9 cellular contexts compared by ENCODE assay signal in genomic region chr16:68737046-68737729, GRCh38. TPM values are rescaled to one million over a fixed set of nuclear protein-coding genes. Genes with fewer than 3 reads are reported as not detected.
DNase-seq lines count a peak whose midpoint lies in the region; ATAC-seq and TF ChIP-seq lines count a peak whose summit lies in the region.
"Had no signal": no experiment of that assay in that cellular context is flagged by ENCODE, and none has a peak within 500 bp of the region (broad histone marks: within the 10 kb centered on the region; RNA-seq: fewer than 3 reads in every experiment).

Gene CDH1 (plus strand): TSS chr16:68737292. CDS start chr16:68737416, 124 bp downstream.

- H3K23ac ChIP-seq in mesendoderm (ENCODE audit: low read length): no peak within 1 kb of the TSS

- TF ChIP-seq RAD21 in HCT116 (IDR thresholded peaks at IDR 0.05; ENCODE audit: low read depth): 0 out of 2 replicates have a peak, but pooled peaks have one; percentile 5

- no peaks in the 10 kb centered on the region for H3K9me2 ChIP-seq in HCT116 (ENCODE audit: insufficient read depth)
- H3K9me2 ChIP-seq in MM.1S (replicated peaks; ENCODE audit: insufficient read depth, low read length): no peaks in the 10 kb centered on the region

- H3K36me3 ChIP-seq in HCT116 (ENCODE audit: control insufficient read depth in 1 of 2, insufficient read depth in 2 of 2, low read length in 2 of 2): peaks cover 0 to 3% of the 10 kb centered on the region in 2 experiments; a peak in 1 of 4 replicates
- no peaks in the 10 kb centered on the region for H3K36me3 ChIP-seq in OCI-LY3 (replicated peaks; ENCODE audit: low read depth, low read length)
- H3K36me3 ChIP-seq in mesendoderm (ENCODE audit: control insufficient read depth, insufficient read depth, low read length): no peaks in the 10 kb centered on the region
- no peaks in the 10 kb centered on the region for H3K36me3 ChIP-seq in thyroid gland
- H3K36me3 ChIP-seq in MM.1S (replicated peaks; ENCODE audit: insufficient read depth, low read length): no peaks in the 10 kb centered on the region

- H3K9ac ChIP-seq in HCT116 (ENCODE audit: low read length) (peak within 1 kb of the TSS; percentile 85), OCI-LY3 (ENCODE audit: low read length) (peak within 1 kb of the TSS; percentile 52), mesendoderm (ENCODE audit: low read length) (peak within 1 kb of the TSS; percentile 81), MM.1S (ENCODE audit: low read length) (no peak within 1 kb of the TSS)

- no TSS peak for BruUV-seq in HCT116 (replicated peaks; lab: Mats Ljungman, UMichigan)

- H3K4me3 Mint-ChIP-seq in chondrocyte (ENCODE audit: unreplicated experiment): peak within 1 kb of the TSS; percentile 60

- no peak for TF ChIP-seq CTCF in HCT116 (IDR thresholded peaks at IDR 0.05 in 2 of 3, conservative IDR thresholded peaks at IDR 0.05 in 1 of 3; ENCODE audit: borderline replicate concordance in 1 of 3, insufficient read depth in 1 of 3, low read depth in 2 of 3, low read length in 2 of 3)
- no peak for TF ChIP-seq CTCF in OCI-LY3 (IDR thresholded peaks at IDR 0.05; ENCODE audit: low read depth, low read length)
- no peak for TF ChIP-seq CTCF in chondrocyte (IDR thresholded peaks at IDR 0.05)
- TF ChIP-seq CTCF in thyroid gland (IDR thresholded peaks at IDR 0.05): no peak
- TF ChIP-seq CTCF in MM.1S (IDR thresholded peaks at IDR 0.05; ENCODE audit: low read length): no peak

- H3K9me3 ChIP-seq in HCT116 (ENCODE audit: control insufficient read depth in 1 of 2, insufficient read depth in 1 of 2, low read depth in 1 of 2, low read length in 2 of 2) (no peaks in the 10 kb centered on the region), OCI-LY3 (ENCODE audit: insufficient read depth, low read length) (no peaks in the 10 kb centered on the region), thyroid gland (no peaks in the 10 kb centered on the region), MM.1S (replicated peaks; ENCODE audit: insufficient read depth, low read length) (no peaks in the 10 kb centered on the region)

- peak within 1 kb of the TSS; percentile 96 for H3K4me2 ChIP-seq in HCT116 (ENCODE audit: low read length)
- H3K4me2 ChIP-seq in OCI-LY3 (ENCODE audit: low read length): peak within 1 kb of the TSS; percentile 63
- H3K4me2 ChIP-seq in mesendoderm (ENCODE audit: low read length): peak within 1 kb of the TSS; percentile 78
- H3K4me2 ChIP-seq in MM.1S (ENCODE audit: low read depth, low read length): no peak within 1 kb of the TSS

- intact Hi-C loops in HCT116 (cut with micrococcal nuclease): no loop called here
- intact Hi-C loops in thyroid gland (cut with DNase I): loop anchor here (5.0 kb wide), 1 partner anchor 55 kb away; no protein-coding TSS in a partner anchor

- H2BK5ac ChIP-seq in mesendoderm (ENCODE audit: low read length): no peak within 1 kb of the TSS

- ATAC-seq in HCT116: peak; percentile 89

- no peak within 1 kb of the TSS for H4K5ac ChIP-seq in mesendoderm (ENCODE audit: low read length)

- peak within 1 kb of the TSS; percentile 75 for H3K56ac ChIP-seq in mesendoderm (ENCODE audit: low read length)

- POLR2A ChIA-PET in HCT116 (lab: Charles Lee): interaction anchor here (0.6 to 1.3 kb wide), 10 partner anchors 9 to 989 kb away, joined by 3 to 6 read pairs (median 4); partner anchors contain the start of gene NQO1

- no peak for TF ChIP-seq POLR2A in HCT116 (IDR thresholded peaks at IDR 0.05; ENCODE audit: borderline replicate concordance, extremely low read depth, insufficient read depth, insufficient read length)
- TF ChIP-seq POLR2A in thyroid gland (IDR thresholded peaks at IDR 0.05): peak; percentile 97 to 100

- no peak within 1 kb of the TSS for H4K8ac ChIP-seq in mesendoderm (ENCODE audit: low read depth, low read length)

- no peak within 1 kb of the TSS for H3K27ac Mint-ChIP-seq in chondrocyte (ENCODE audit: unreplicated experiment)

- H4K20me1 ChIP-seq in HCT116 (ENCODE audit: insufficient read depth) (no peaks in the 10 kb centered on the region), OCI-LY3 (ENCODE audit: insufficient read depth, low read length) (no peaks in the 10 kb centered on the region), MM.1S (ENCODE audit: insufficient read depth, low read length) (no peaks in the 10 kb centered on the region)

- H2BK15ac ChIP-seq in mesendoderm (replicated peaks; ENCODE audit: low read depth): no peak within 1 kb of the TSS

- H3K79me2 ChIP-seq in HCT116 (ENCODE audit: insufficient read depth, low read length) (peaks cover 28% of the 10 kb centered on the region), OCI-LY3 (ENCODE audit: low read length) (no peaks in the 10 kb centered on the region), mesendoderm (ENCODE audit: control insufficient read depth, insufficient read depth, low read length) (peaks cover 9% of the 10 kb centered on the region), MM.1S (ENCODE audit: low read length) (no peaks in the 10 kb centered on the region)

- H3K27ac ChIP-seq in HCT116 (ENCODE audit: low read depth, low read length) (peak within 1 kb of the TSS; percentile 58), OCI-LY3 (ENCODE audit: low read length) (peak within 1 kb of the TSS; percentile 65), mesendoderm (ENCODE audit: low read depth, low read length) (no peak within 1 kb of the TSS), thyroid gland (peak within 1 kb of the TSS; percentile 92 to 98 (median 97)), MM.1S (ENCODE audit: low read length) (no peak within 1 kb of the TSS)
- H3K27ac ChIP-seq: HL-60 had no signal

- H3K27me3 ChIP-seq in HCT116 (ENCODE audit: insufficient read depth, low read length): no peaks in the 10 kb centered on the region
- no peaks in the 10 kb centered on the region for H3K27me3 ChIP-seq in OCI-LY3 (ENCODE audit: low read depth, low read length)
- no peaks in the 10 kb centered on the region for H3K27me3 ChIP-seq in mesendoderm (ENCODE audit: insufficient read depth, low read length, poor library complexity)
- no peaks in the 10 kb centered on the region for H3K27me3 ChIP-seq in thyroid gland
- H3K27me3 ChIP-seq in MM.1S (replicated peaks; ENCODE audit: insufficient read depth, low read length): no peaks in the 10 kb centered on the region; the same call in 1 of the 2 replicates

- no peaks in the 10 kb centered on the region for H3K36me3 Mint-ChIP-seq in chondrocyte (ENCODE audit: low read depth)

- DNase-seq in HCT116 (ENCODE audit: low read depth, low spot score): peak; percentile 73
- no peak for DNase-seq in chondrocyte (ENCODE audit: low spot score)
- DNase-seq in mesendoderm: peak; percentile 92
- peak; percentile 98 for DNase-seq in thyroid gland
- no peak for DNase-seq in MM.1S
- DNase-seq in NCI-H82 (lab: John Stamatoyannopoulos, UW): no peak
- DNase-seq in NCI-H446 (lab: John Stamatoyannopoulos, UW): no peak

- H3F3A ChIP-seq in MM.1S (ENCODE audit: insufficient read depth, low read length): no peaks in the 10 kb centered on the region

- H3K27me3 Mint-ChIP-seq in chondrocyte (ENCODE audit: low read depth): peaks cover 11% of the 10 kb centered on the region

- WGBS in mesendoderm (ENCODE audit: extremely low coverage, insufficient coverage, low lambda C conversion rate): no CpG with 5 or more reads among the region's 63 CpGs
- WGBS in thyroid gland, 2 donors: 1 to 3% methylated on average over 20 to 36 of the region's 63 CpGs

- H3K79me1 ChIP-seq in mesendoderm (ENCODE audit: low read length): no peaks in the 10 kb centered on the region

- H3K4me3 ChIP-seq in HCT116 (replicated peaks in 1 of 2; ENCODE audit: low read depth in 1 of 2, low read length in 2 of 2) (peak within 1 kb of the TSS; percentile 79 to 86), OCI-LY3 (ENCODE audit: low read length) (peak within 1 kb of the TSS; percentile 65), mesendoderm (ENCODE audit: low read length) (peak within 1 kb of the TSS; percentile 75), thyroid gland (replicated peaks in 1 of 3) (peak within 1 kb of the TSS; percentile 75 to 92 (median 86)), MM.1S (ENCODE audit: low read length) (no peak within 1 kb of the TSS)

- CTCF ChIA-PET in HCT116 (lab: Charles Lee): no interaction called here

- H3K18ac ChIP-seq in mesendoderm (ENCODE audit: low read length): peak within 1 kb of the TSS; percentile 41

- no peaks in the 10 kb centered on the region for H3K9me3 Mint-ChIP-seq in chondrocyte (ENCODE audit: low read depth)

- H2AK5ac ChIP-seq in mesendoderm (ENCODE audit: low read length): no peak within 1 kb of the TSS

- no peak within 1 kb of the TSS for H3K4ac ChIP-seq in mesendoderm (ENCODE audit: low read depth, low read length)

- H3K4me1 Mint-ChIP-seq in chondrocyte (ENCODE audit: low read depth): peaks cover 35% of the 10 kb centered on the region

- no peak within 1 kb of the TSS for H2BK120ac ChIP-seq in mesendoderm (ENCODE audit: low read depth, low read length)

- H3K4me1 ChIP-seq in HCT116 (ENCODE audit: control insufficient read depth in 1 of 2, insufficient read depth in 2 of 2, low read length in 2 of 2) (peaks cover 39 to 52% of the 10 kb centered on the region in 2 experiments), OCI-LY3 (ENCODE audit: low read length) (peaks cover 43% of the 10 kb centered on the region), mesendoderm (ENCODE audit: control insufficient read depth, low read depth, low read length) (peaks cover 4% of the 10 kb centered on the region), thyroid gland (peaks cover 33 to 46% of the 10 kb centered on the region in 2 donors), MM.1S (ENCODE audit: low read length) (no peaks in the 10 kb centered on the region)

- RAD21 ChIA-PET in HCT116 (lab: Charles Lee; ENCODE audit: low non-redundant PET in 1 of 2, low total read pairs in 2 of 2, uncharacterized antibody in 2 of 2, unreplicated experiment in 2 of 2): interaction anchor here in 1 of 2 experiments (0.7 to 1.8 kb wide), 2 partner anchors 30 to 327 kb away, joined by 3 to 4 read pairs; no protein-coding TSS in a partner anchor

- H2AFZ ChIP-seq in HCT116 (ENCODE audit: low read depth, low read length, poor library complexity, severe bottlenecking) (peak within 1 kb of the TSS; percentile 90), OCI-LY3 (ENCODE audit: low read depth, low read length) (peak within 1 kb of the TSS; percentile 28; the same call in 1 of the 2 replicates), MM.1S (ENCODE audit: low read length) (no peak within 1 kb of the TSS)

TF ChIP-seq in HCT116, 20 proteins besides CTCF, POLR2A, EP300 and RAD21 (continues in another document):
- TF ChIP-seq POLR2AphosphoS5 (IDR thresholded peaks at IDR 0.05; ENCODE audit: low read depth, low read length) (peak; percentile 99), CEBPB (IDR thresholded peaks at IDR 0.05; ENCODE audit: low read depth) (no peak), YY1 (IDR thresholded peaks at IDR 0.05; ENCODE audit: extremely low read depth, insufficient replicate concordance, low read depth, low read length) (peak; percentile 29), FOSL1 (IDR thresholded peaks at IDR 0.05; ENCODE audit: low read depth) (no peak), SP1 (IDR thresholded peaks at IDR 0.05; ENCODE audit: low read depth) (peak; percentile 66; the same call in 1 of the 2 replicates)

RNA-seq across cellular contexts. Expression of gene CDH1, which starts in this region (rescaled TPM):
- total RNA-seq in HCT116 (2021; ENCODE audit: unreplicated experiment) (73.2 TPM), chondrocyte (0.35 to 0.38 TPM in 2 of 3 replicates, not detected in the other), thyroid gland (100 to 1,000 TPM; 177 to 287 (median 279) TPM)
- 74.6 and 136 TPM in 2 replicates for polyA plus RNA-seq in HCT116 (2012)
- polyA plus RNA-seq in mesendoderm (2013, experiment 1 of 2): 107 TPM
- polyA plus RNA-seq in mesendoderm (2013, experiment 2 of 2): 108 TPM

Comparison
In these comparisons a context has a peak if more than half of its experiments do, and no peak if none do; other contexts are left out.
1. RNA of gene CDH1 (total RNA-seq): 177 to 287 TPM in thyroid gland and 73.2 TPM in HCT116 (single experiment); 0.35 to 0.38 TPM in chondrocyte; every median in the first group is over 10 times any median in the second.
2. DNase-seq: peak in HCT116 (single experiment), mesendoderm (single experiment) and thyroid gland (2 of 2); none in chondrocyte (single experiment), MM.1S (single experiment), NCI-H82 (single experiment) and NCI-H446 (0 of 2).
3. H3K27ac ChIP-seq: peak in HCT116 (single experiment), OCI-LY3 (single experiment) and thyroid gland (3 of 3); none in mesendoderm (single experiment) and MM.1S (single experiment).